ENCODE assay signal across 8 cellular contexts in the genomic region with DNA sequence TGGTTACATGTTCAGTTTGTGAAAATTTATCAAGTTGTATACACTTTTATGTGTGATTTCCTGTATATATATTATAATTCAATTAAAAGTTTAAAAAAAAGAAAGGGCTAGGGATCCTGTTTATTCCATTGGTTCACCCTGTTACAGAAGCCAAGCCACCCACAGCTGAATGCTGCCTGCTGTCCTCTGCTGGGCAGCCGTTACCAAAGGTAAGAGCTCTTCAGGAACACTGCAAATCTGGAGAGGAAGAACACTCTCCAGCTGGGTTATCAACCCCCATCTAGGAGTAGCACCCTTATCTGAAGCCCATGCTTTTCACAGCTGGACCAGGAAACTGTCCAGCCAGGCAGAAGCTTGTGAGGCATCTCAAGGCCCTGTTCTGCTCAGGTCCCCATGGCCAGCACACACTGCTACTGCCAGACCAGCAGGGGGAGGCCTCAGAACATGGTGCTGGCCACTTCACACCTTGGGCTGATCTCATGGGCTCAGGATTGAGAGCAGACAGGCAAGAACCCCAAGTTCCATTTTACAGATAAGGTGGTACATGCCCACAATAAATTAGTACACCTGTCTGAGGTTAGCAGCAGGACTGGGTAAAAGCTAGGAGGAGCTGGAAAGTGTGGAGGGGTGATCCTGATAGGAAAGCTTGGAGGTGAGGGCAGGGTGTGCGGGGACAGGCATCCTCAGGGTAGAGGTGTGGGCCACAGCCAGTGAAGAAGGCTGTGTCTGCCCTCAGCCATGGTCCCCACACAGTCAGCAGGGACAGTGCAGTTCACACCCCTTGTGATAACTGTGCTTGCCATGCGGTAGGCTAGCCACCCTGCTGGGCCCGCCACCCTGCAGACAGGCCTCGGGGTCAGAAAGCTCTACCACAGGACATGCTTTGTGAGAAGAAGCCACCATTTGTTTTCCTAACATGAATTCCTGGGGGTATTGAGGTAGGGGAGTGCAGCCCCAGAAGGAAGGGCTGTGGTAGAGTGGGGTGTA. TPM values are rescaled to one million over a fixed set of nuclear protein-coding genes. Genes with fewer than 3 reads are reported as not detected.
DNase-seq lines count a peak whose midpoint lies in the region; ATAC-seq, FAIRE-seq and TF ChIP-seq lines count a peak whose summit lies in the region.

No MANE protein-coding gene starts in this region.

- peak overlapping the region; percentile 78 for H3K27ac Mint-ChIP-seq in activated naive CD4-positive, alpha-beta T cell treated with anti-CD3 and anti-CD28 coated beads, Interleukin-2, amount 10 ng/mL, durations not matched to agents 7 days and 5 days

- WGBS in heart left ventricle, 4 donors: 92 to 95% (median 92%) methylated on average over 5 of the region's 5 CpGs
- WGBS in spleen, 5 donors: 85 to 93% (median 89%) methylated on average over 5 of the region's 5 CpGs

- H3K27ac ChIP-seq in HEK293 (ENCODE audit: extremely low read depth, low read depth, low read length) (no peak overlapping the region), heart left ventricle (no peak overlapping the region), spleen (no peak overlapping the region)

- no peak overlapping the region for H3K4me3 Mint-ChIP-seq in activated naive CD4-positive, alpha-beta T cell treated with anti-CD3 and anti-CD28 coated beads, Interleukin-2, amount 10 ng/mL, durations not matched to agents 7 days and 5 days

- H3K36me3 ChIP-seq in HEK293 (ENCODE audit: control insufficient read depth in 2 of 2, insufficient read depth in 1 of 2, low read length in 2 of 2) (peaks cover 3 to 34% of the 10 kb centered on the region in 2 experiments; a peak in 1 of 3 replicates), heart left ventricle (peaks cover 0 to 57% (median 32%) of the 10 kb centered on the region in 9 donors), spleen (peaks cover 0 to 85% (median 11%) of the 10 kb centered on the region in 6 donors)

- CTCF ChIA-PET in HEK293 (lab: Yijun Ruan, JAX): interaction anchor here (0.6 to 5.9 kb wide), 40 partner anchors 10 to 1295 kb away, joined by 3 to 121 read pairs (median 5); a partner anchor contains a TSS
- CTCF ChIA-PET in activated naive CD4-positive, alpha-beta T cell treated with anti-CD3 and anti-CD28 coated beads, Interleukin-2, amount 10 ng/mL, durations not matched to agents 7 days and 5 days (lab: Charles Lee): interaction anchor here (0.7 to 4.9 kb wide), 16 partner anchors 9 to 152 kb away, joined by 3 to 43 read pairs (median 4); a partner anchor contains a TSS

- ATAC-seq in heart left ventricle (peak; percentile 58 to 74 (median 65)), HG02970 (IDR thresholded peaks at IDR 0.05; ENCODE audit: low FRiP score, unreplicated experiment) (no peak)

- intact Hi-C loops in heart left ventricle (cut with DNase I) (loop anchor here in 9 of 10 donors (2.0 to 10.0 kb wide), 4 partner anchors 74 to 144 kb away; a partner anchor contains a TSS), spleen (cut with DNase I; ENCODE audit: low total_unique reads) (loop anchor here (10.0 kb wide), 1 partner anchor 144 kb away; a partner anchor contains a TSS)

- POLR2A ChIA-PET in HEK293 (lab: Yijun Ruan, JAX): interaction anchor here (0.5 to 1.5 kb wide), 3 partner anchors 28 to 379 kb away, joined by 3 to 5 read pairs (median 4); no protein-coding TSS in a partner anchor

- peaks cover 7% of the 10 kb centered on the region for H3K4me1 Mint-ChIP-seq in activated naive CD4-positive, alpha-beta T cell treated with anti-CD3 and anti-CD28 coated beads, Interleukin-2, amount 10 ng/mL, durations not matched to agents 7 days and 5 days

- H3K27me3 Mint-ChIP-seq in activated naive CD4-positive, alpha-beta T cell treated with anti-CD3 and anti-CD28 coated beads, Interleukin-2, amount 10 ng/mL, durations not matched to agents 7 days and 5 days: no peaks in the 10 kb centered on the region

- H3K4me1 ChIP-seq in HEK293 (ENCODE audit: control insufficient read depth, insufficient read depth, low read length): no peaks in the 10 kb centered on the region
- peaks cover 4 to 41% (median 21%) of the 10 kb centered on the region in 12 donors for H3K4me1 ChIP-seq in heart left ventricle
- H3K4me1 ChIP-seq in spleen: peaks cover 0 to 19% (median 5%) of the 10 kb centered on the region in 6 donors

- H3K4me3 ChIP-seq in HEK293 (ENCODE audit: low read depth, low read length) (no peak overlapping the region), heart left ventricle (no peak overlapping the region), spleen (no peak overlapping the region)

- no peak for FAIRE-seq in frontal cortex (lab: Jason Lieb, UNC)

- DNase-seq in CD1c-positive myeloid dendritic cell (ENCODE audit: extremely low spot score) (peak; percentile 60), RPMI7951 (ENCODE audit: low read depth) (peak; percentile 63), heart left ventricle (peak in 3 of 5 donors; percentile 49 to 64 (median 58)), spleen (peak; percentile 81), frontal cortex (ENCODE audit: low spot score in 2 of 2) (no peak)
- DNase-seq in activated naive CD4-positive, alpha-beta T cell treated with anti-CD3 and anti-CD28 coated beads, Interleukin-2, amount 10 ng/mL, durations not matched to agents 7 days and 5 days: peak; percentile 70

- TF ChIP-seq CTCF in HEK293 (tag by site-specific recombination; IDR thresholded peaks at IDR 0.05): peak; percentile 93
- peak; percentile 43 to 78 (median 62) for TF ChIP-seq CTCF in heart left ventricle (IDR thresholded peaks at IDR 0.05)
- TF ChIP-seq CTCF in spleen (IDR thresholded peaks at IDR 0.05 in 8 of 11, conservative IDR thresholded peaks at IDR 0.05 in 3 of 11): peak; percentile 30 to 78 (median 67)

- no peak for TF ChIP-seq POLR2A in heart left ventricle (IDR thresholded peaks at IDR 0.05)
- no peak for TF ChIP-seq POLR2A in spleen (IDR thresholded peaks at IDR 0.05)

- H3K27me3 ChIP-seq in heart left ventricle (no peaks in the 10 kb centered on the region), spleen (replicated peaks in 1 of 7) (no peaks in the 10 kb centered on the region)

- H3K36me3 Mint-ChIP-seq in activated naive CD4-positive, alpha-beta T cell treated with anti-CD3 and anti-CD28 coated beads, Interleukin-2, amount 10 ng/mL, durations not matched to agents 7 days and 5 days: peaks cover 21% of the 10 kb centered on the region

- no peaks in the 10 kb centered on the region for H3K9me3 Mint-ChIP-seq in activated naive CD4-positive, alpha-beta T cell treated with anti-CD3 and anti-CD28 coated beads, Interleukin-2, amount 10 ng/mL, durations not matched to agents 7 days and 5 days

- H3K9me3 ChIP-seq in HEK293 (ENCODE audit: control insufficient read depth, insufficient read depth, low read depth, low read length) (no peaks in the 10 kb centered on the region), heart left ventricle (no peaks in the 10 kb centered on the region), spleen (no peaks in the 10 kb centered on the region)

TF ChIP-seq in HEK293, 187 proteins besides CTCF, POLR2A, EP300 and RAD21 (continues in another document):
- TF ChIP-seq, protein P1, sequence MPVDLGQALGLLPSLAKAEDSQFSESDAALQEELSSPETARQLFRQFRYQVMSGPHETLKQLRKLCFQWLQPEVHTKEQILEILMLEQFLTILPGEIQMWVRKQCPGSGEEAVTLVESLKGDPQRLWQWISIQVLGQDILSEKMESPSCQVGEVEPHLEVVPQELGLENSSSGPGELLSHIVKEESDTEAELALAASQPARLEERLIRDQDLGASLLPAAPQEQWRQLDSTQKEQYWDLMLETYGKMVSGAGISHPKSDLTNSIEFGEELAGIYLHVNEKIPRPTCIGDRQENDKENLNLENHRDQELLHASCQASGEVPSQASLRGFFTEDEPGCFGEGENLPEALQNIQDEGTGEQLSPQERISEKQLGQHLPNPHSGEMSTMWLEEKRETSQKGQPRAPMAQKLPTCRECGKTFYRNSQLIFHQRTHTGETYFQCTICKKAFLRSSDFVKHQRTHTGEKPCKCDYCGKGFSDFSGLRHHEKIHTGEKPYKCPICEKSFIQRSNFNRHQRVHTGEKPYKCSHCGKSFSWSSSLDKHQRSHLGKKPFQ (tag by site-specific recombination; IDR thresholded peaks at IDR 0.05): peak; percentile 99
- peak; percentile 73 for TF ChIP-seq ZNF654 (tag by site-specific recombination; IDR thresholded peaks at IDR 0.05; ENCODE audit: low read depth)
- TF ChIP-seq, protein P2, sequence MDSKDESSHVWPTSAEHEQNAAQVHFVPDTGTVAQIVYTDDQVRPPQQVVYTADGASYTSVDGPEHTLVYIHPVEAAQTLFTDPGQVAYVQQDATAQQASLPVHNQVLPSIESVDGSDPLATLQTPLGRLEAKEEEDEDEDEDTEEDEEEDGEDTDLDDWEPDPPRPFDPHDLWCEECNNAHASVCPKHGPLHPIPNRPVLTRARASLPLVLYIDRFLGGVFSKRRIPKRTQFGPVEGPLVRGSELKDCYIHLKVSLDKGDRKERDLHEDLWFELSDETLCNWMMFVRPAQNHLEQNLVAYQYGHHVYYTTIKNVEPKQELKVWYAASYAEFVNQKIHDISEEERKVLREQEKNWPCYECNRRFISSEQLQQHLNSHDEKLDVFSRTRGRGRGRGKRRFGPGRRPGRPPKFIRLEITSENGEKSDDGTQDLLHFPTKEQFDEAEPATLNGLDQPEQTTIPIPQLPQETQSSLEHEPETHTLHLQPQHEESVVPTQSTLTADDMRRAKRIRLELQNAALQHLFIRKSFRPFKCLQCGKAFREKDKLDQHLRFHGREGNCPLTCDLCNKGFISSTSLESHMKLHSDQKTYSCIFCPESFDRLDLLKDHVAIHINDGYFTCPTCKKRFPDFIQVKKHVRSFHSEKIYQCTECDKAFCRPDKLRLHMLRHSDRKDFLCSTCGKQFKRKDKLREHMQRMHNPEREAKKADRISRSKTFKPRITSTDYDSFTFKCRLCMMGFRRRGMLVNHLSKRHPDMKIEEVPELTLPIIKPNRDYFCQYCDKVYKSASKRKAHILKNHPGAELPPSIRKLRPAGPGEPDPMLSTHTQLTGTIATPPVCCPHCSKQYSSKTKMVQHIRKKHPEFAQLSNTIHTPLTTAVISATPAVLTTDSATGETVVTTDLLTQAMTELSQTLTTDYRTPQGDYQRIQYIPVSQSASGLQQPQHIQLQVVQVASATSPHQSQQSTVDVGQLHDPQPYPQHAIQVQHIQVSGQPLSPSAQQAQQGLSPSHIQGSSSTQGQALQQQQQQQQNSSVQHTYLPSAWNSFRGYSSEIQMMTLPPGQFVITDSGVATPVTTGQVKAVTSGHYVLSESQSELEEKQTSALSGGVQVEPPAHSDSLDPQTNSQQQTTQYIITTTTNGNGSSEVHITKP (tag by site-specific recombination; IDR thresholded peaks at IDR 0.05): 0 out of 2 replicates have a peak, but pooled peaks have one; percentile 27
- TF ChIP-seq ZNF585B (tag by site-specific recombination; IDR thresholded peaks at IDR 0.05): no peak
- TF ChIP-seq ZNF600 (tag by site-specific recombination; IDR thresholded peaks at IDR 0.05): peak; percentile 75
- TF ChIP-seq KLF8 (tag by site-specific recombination; IDR thresholded peaks at IDR 0.05): no peak
- no peak for TF ChIP-seq ZNF423 (tag by site-specific recombination; IDR thresholded peaks at IDR 0.05)

RNA-seq across cellular contexts. Expression of a gene that starts 54.3 kb away (rescaled TPM):
- 24.3 and 25.7 TPM in 2 replicates for total RNA-seq in RPMI7951 (2014; rRNA removed; shearing (Covaris generic))
- total RNA-seq in heart left ventricle: 10 to 100 TPM; 12.8 to 55.2 (median 17.8) TPM
- polyA plus RNA-seq in heart left ventricle: 10 to 100 TPM; 22.1 to 41.0 TPM
- 10 to 100 TPM; 35.4 to 74.8 (median 56.7) TPM for total RNA-seq in spleen
- polyA plus RNA-seq in spleen: 10 to 100 TPM; 25.0 to 38.2 (median 33.7) TPM
- 17.5 TPM for total RNA-seq in frontal cortex

Comparison
In these comparisons a context has a peak if more than half of its experiments do, and no peak if none do; other contexts are left out.
1. DNase-seq: peak in CD1c-positive myeloid dendritic cell (single experiment), RPMI7951 (single experiment), activated naive CD4-positive, alpha-beta T cell treated with anti-CD3 and anti-CD28 coated beads, Interleukin-2, amount 10 ng/mL, durations not matched to agents 7 days and 5 days (single experiment), heart left ventricle (3 of 5) and spleen (single experiment); none in frontal cortex (0 of 2).
2. Peak in every context shown above with its lines, with median percentiles within 50 percentile points of each other: CTCF ChIP-seq.